Comparison of ENCODE assay signal across 8 cellular contexts in the genomic region with DNA sequence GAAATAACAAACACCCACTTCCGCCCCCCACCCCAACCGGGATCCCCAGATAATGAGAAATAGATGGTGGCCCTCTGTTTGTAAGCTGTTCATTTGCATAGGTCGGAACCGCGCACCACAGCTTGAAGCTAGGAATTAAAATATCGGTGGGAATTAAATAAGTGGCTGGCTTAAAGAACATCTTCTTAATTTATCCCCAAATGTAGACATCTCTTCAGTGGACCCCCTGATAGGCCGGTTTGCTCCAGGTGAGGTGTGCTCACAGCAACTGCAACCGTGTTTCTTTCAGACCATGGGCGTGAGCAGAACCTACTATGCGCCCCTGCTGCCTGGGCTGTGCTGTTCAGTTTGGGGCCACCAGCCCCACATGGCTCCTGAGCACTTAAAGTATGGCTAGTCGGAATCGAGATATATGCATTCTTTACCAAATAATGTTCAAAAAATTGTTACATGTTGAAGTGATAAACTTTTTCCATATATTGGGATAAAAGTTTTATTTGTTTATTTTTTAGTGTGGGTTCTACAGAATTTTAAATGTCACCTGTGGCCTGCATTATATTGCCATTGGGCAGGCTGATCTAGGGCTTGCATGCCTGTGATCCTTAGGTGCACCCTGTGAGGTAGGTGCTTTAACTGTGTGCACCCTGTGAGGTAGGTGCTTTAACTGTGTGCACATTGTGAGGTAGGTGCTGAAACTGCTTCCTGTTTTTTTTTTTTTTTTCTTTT. TPM values are rescaled to one million over a fixed set of nuclear protein-coding genes. Genes with fewer than 3 reads are reported as not detected.
A peak's percentile ranks its signal among the peaks of the same experiment; 100 is the strongest.
DNase-seq lines count a peak whose midpoint lies in the region; ATAC-seq and TF ChIP-seq lines count a peak whose summit lies in the region.

No MANE protein-coding gene starts in this region.

- H3K27ac Mint-ChIP-seq in activated naive CD4-positive, alpha-beta T cell treated with anti-CD3 and anti-CD28 coated beads, Interleukin-2, amount 10 ng/mL, durations not matched to agents 7 days and 5 days = peak overlapping the region; percentile 99
- peak overlapping the region; percentile 98 for H3K27ac Mint-ChIP-seq in T-helper 17 cell
- peak overlapping the region; percentile 99 for H3K27ac Mint-ChIP-seq in progenitor cell of endocrine pancreas

- no peak for TF ChIP-seq CTCF in progenitor cell of endocrine pancreas (IDR thresholded peaks at IDR 0.05; ENCODE audit: unreplicated experiment)

- DNase-seq in activated naive CD4-positive, alpha-beta T cell treated with anti-CD3 and anti-CD28 coated beads, Interleukin-2, amount 10 ng/mL, durations not matched to agents 7 days and 5 days = peak; percentile 30
- no peak for DNase-seq in activated naive CD4-positive, alpha-beta T cell treated with anti-CD3 and anti-CD28 coated beads, Interleukin-2, amount 50 U/mL, for 16 hours
- DNase-seq in T-helper 17 cell (peak in 1 of 3 donors; percentile 32), progenitor cell of endocrine pancreas (ENCODE audit: low spot score, unreplicated experiment) (no peak)
- no peak for DNase-seq in effector CD4-positive, alpha-beta T cell

- H3K27me3 Mint-ChIP-seq in activated naive CD4-positive, alpha-beta T cell treated with anti-CD3 and anti-CD28 coated beads, Interleukin-2, amount 10 ng/mL, durations not matched to agents 7 days and 5 days = peaks cover 4% of the 10 kb centered on the region
- H3K27me3 Mint-ChIP-seq in T-helper 17 cell (no peaks in the 10 kb centered on the region), progenitor cell of endocrine pancreas (no peaks in the 10 kb centered on the region)

- CTCF ChIA-PET in activated naive CD4-positive, alpha-beta T cell treated with anti-CD3 and anti-CD28 coated beads, Interleukin-2, amount 10 ng/mL, durations not matched to agents 7 days and 5 days (lab: Charles Lee) = no interaction called here

- peaks cover 8% of the 10 kb centered on the region for H3K36me3 Mint-ChIP-seq in activated naive CD4-positive, alpha-beta T cell treated with anti-CD3 and anti-CD28 coated beads, Interleukin-2, amount 10 ng/mL, durations not matched to agents 7 days and 5 days
- H3K36me3 Mint-ChIP-seq in T-helper 17 cell (ENCODE audit: low read depth) (no peaks in the 10 kb centered on the region), progenitor cell of endocrine pancreas (ENCODE audit: insufficient read depth) (peaks cover 3% of the 10 kb centered on the region)

- no peaks in the 10 kb centered on the region for H3K9me3 Mint-ChIP-seq in activated naive CD4-positive, alpha-beta T cell treated with anti-CD3 and anti-CD28 coated beads, Interleukin-2, amount 10 ng/mL, durations not matched to agents 7 days and 5 days
- no peaks in the 10 kb centered on the region for H3K9me3 Mint-ChIP-seq in progenitor cell of endocrine pancreas (ENCODE audit: low read depth)

- peaks cover 44% of the 10 kb centered on the region for H3K4me1 Mint-ChIP-seq in activated naive CD4-positive, alpha-beta T cell treated with anti-CD3 and anti-CD28 coated beads, Interleukin-2, amount 10 ng/mL, durations not matched to agents 7 days and 5 days
- H3K4me1 Mint-ChIP-seq in T-helper 17 cell = peaks cover 33% of the 10 kb centered on the region
- peaks cover 44% of the 10 kb centered on the region for H3K4me1 Mint-ChIP-seq in progenitor cell of endocrine pancreas (ENCODE audit: low read depth)

- ATAC-seq in HG02943 (IDR thresholded peaks at IDR 0.05; ENCODE audit: low read depth, unreplicated experiment) (peak; percentile 26), T-helper 17 cell (no peak), esophagus mucosa (peak; percentile 3), HG03565 (IDR thresholded peaks at IDR 0.05; ENCODE audit: unreplicated experiment) (no peak)

- H3K4me3 Mint-ChIP-seq in activated naive CD4-positive, alpha-beta T cell treated with anti-CD3 and anti-CD28 coated beads, Interleukin-2, amount 10 ng/mL, durations not matched to agents 7 days and 5 days = peak overlapping the region; percentile 94
- peak overlapping the region; percentile 94 for H3K4me3 Mint-ChIP-seq in T-helper 17 cell
- peak overlapping the region; percentile 91 for H3K4me3 Mint-ChIP-seq in progenitor cell of endocrine pancreas (ENCODE audit: low read depth)

- H3K9me3 ChIP-seq in T-helper 17 cell (ENCODE audit: control insufficient read depth, low read length, poor library complexity, severe bottlenecking) = no peaks in the 10 kb centered on the region

RNA-seq across cellular contexts. Expression of a gene that starts 0.8 kb away (rescaled TPM):
- total RNA-seq in T-helper 17 cell (10 to 100 TPM; 44.0 to 54.9 TPM), esophagus mucosa (57.7 TPM), progenitor cell of endocrine pancreas (118 and 127 TPM in 2 replicates)

Comparison
In these comparisons a context has a peak if more than half of its experiments do, and no peak if none do; other contexts are left out.
1. ATAC-seq: peak in HG02943 (single experiment) and esophagus mucosa (single experiment); none in T-helper 17 cell (single experiment) and HG03565 (single experiment).
2. Peak in every context shown above with its lines, with median percentiles within 50 percentile points of each other: H3K27ac Mint-ChIP-seq and H3K4me3 Mint-ChIP-seq.